8 cellular contexts compared by ENCODE assay signal in the genomic region with DNA sequence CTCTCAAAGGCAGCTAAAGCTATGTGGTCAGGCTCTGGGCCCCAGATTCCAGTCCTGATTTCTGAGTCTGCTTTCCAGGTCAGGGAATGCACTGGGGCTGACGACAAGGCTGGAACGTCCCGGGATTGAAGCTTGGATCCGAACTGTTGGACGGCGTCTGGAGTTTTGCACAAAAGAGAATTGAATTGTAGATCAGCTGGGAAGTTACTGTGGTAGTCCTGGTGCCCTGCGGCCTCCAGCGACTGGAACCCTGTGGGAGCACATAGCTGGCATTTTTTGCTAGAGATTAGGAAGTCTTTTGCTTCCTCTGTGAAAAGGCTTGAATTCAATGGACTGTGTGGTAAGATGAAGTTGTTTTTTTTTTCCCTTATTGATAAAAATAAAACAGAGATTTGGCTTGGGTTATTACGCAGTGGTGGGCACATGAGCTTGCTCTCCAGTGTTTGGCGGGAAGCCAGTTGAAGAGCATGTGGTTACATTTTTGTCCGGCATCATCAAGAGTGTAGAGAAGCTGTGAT. TPM values are rescaled to one million over a fixed set of nuclear protein-coding genes. Genes with fewer than 3 reads are reported as not detected.
DNase-seq lines count a peak whose midpoint lies in the region; ATAC-seq and TF ChIP-seq lines count a peak whose summit lies in the region.

A gene (plus strand): TSS at position 51 of the 518 bp plus-strand sequence.

- TF ChIP-seq POLR2A in adrenal gland (IDR thresholded peaks at IDR 0.05): no peak

- peaks cover 9% of the 10 kb centered on the region for H3K4me1 Mint-ChIP-seq in GM23338

- WGBS in adrenal gland, 4 donors: 61 to 79% (median 69%) methylated on average over 11 of the region's 11 CpGs

- peak within 1 kb of the TSS; percentile 61 for H2AFZ ChIP-seq in GM23338

- H3K27ac ChIP-seq in GM23338 (ENCODE audit: low read depth): no peak within 1 kb of the TSS
- peak within 1 kb of the TSS in 2 of 5 donors; percentile 45 for H3K27ac ChIP-seq in adrenal gland

- no peaks in the 10 kb centered on the region for H3K36me3 ChIP-seq in GM23338 (ENCODE audit: insufficient read depth)
- no peaks in the 10 kb centered on the region for H3K36me3 ChIP-seq in adrenal gland (replicated peaks in 1 of 2)

- no peak within 1 kb of the TSS for H3K4me2 ChIP-seq in GM23338

- H3K9me2 ChIP-seq in GM23338 (ENCODE audit: insufficient read depth): peaks cover 15% of the 10 kb centered on the region

- H3K4me3 Mint-ChIP-seq in GM23338: no peak within 1 kb of the TSS

- no peaks in the 10 kb centered on the region for H3F3A ChIP-seq in GM23338 (replicated peaks; ENCODE audit: low read depth)

- peaks cover 7% of the 10 kb centered on the region for H3K27me3 Mint-ChIP-seq in GM23338 (ENCODE audit: insufficient read depth, low read depth, poor library complexity)

- intact Hi-C loops in adrenal gland (cut with DNase I): no loop called here
- intact Hi-C loops in left cardiac atrium (cut with DNase I): no loop called here

- ATAC-seq in GM23338: peak; percentile 57
- peak in 1 of 2 donors; percentile 78 for ATAC-seq in left cardiac atrium
- no peak for ATAC-seq in GM21515 (IDR thresholded peaks at IDR 0.05; ENCODE audit: unreplicated experiment)

- no peak within 1 kb of the TSS for H3K27ac Mint-ChIP-seq in GM23338

- H3K4me3 ChIP-seq in GM23338 (no peak within 1 kb of the TSS), adrenal gland (no peak within 1 kb of the TSS)

- TF ChIP-seq CTCF in GM23338 (conservative IDR thresholded peaks at IDR 0.05; ENCODE audit: low read depth in 2 of 2): no peak
- TF ChIP-seq CTCF in adrenal gland (IDR thresholded peaks at IDR 0.05): no peak

- no peaks in the 10 kb centered on the region for H3K36me3 Mint-ChIP-seq in GM23338 (ENCODE audit: low read depth)

- no peaks in the 10 kb centered on the region for H3K9me3 Mint-ChIP-seq in GM23338

- DNase-seq in GM23338 (ENCODE audit: low spot score) (peak; percentile 15), adrenal gland (peak in 5 of 7 donors; percentile 22 to 54 (median 29)), left cardiac atrium (no peak), renal cortical epithelial cell (ENCODE audit: low read depth) (peak; percentile 18), NCI-H82 treated with DMSO at 0.1 percent for 48 hours (lab: John Stamatoyannopoulos, UW; ENCODE audit: unreplicated experiment) (no peak), NCI-H1048 (lab: John Stamatoyannopoulos, UW) (no peak), HUDEP-2 (lab: John Stamatoyannopoulos, UW; ENCODE audit: unreplicated experiment in 76 of 76) (no peak)

- H3K4me1 ChIP-seq in GM23338 (ENCODE audit: insufficient read depth): peaks cover 10% of the 10 kb centered on the region
- peaks cover 0 to 5% of the 10 kb centered on the region in 2 donors for H3K4me1 ChIP-seq in adrenal gland (replicated peaks in 1 of 2)

- H3K27me3 ChIP-seq in GM23338 (ENCODE audit: insufficient read depth) (no peaks in the 10 kb centered on the region), adrenal gland (no peaks in the 10 kb centered on the region)

- H4K20me1 ChIP-seq in GM23338 (replicated peaks; ENCODE audit: insufficient read depth): no peaks in the 10 kb centered on the region

- no peaks in the 10 kb centered on the region for H3K9me3 ChIP-seq in adrenal gland (replicated peaks in 1 of 3)

- no peaks in the 10 kb centered on the region for H3K79me2 ChIP-seq in GM23338 (replicated peaks; ENCODE audit: insufficient read depth)

TF ChIP-seq in GM23338, 12 proteins besides CTCF, POLR2A, EP300 and RAD21 (continues in another document):
- TF ChIP-seq STAT1 (IDR thresholded peaks at IDR 0.05; ENCODE audit: unreplicated experiment) (no peak), NANOG (IDR thresholded peaks at IDR 0.05; ENCODE audit: borderline replicate concordance) (no peak), JUNB (IDR thresholded peaks at IDR 0.05; ENCODE audit: unreplicated experiment) (no peak), POLR2AphosphoS5 (IDR thresholded peaks at IDR 0.05; ENCODE audit: low read depth) (no peak), ZNF114 (CRISPR knock-in tag; IDR thresholded peaks at IDR 0.05) (no peak), ZNF331 (CRISPR knock-in tag; IDR thresholded peaks at IDR 0.05; ENCODE audit: low read depth) (no peak)
- TF ChIP-seq, protein P1, sequence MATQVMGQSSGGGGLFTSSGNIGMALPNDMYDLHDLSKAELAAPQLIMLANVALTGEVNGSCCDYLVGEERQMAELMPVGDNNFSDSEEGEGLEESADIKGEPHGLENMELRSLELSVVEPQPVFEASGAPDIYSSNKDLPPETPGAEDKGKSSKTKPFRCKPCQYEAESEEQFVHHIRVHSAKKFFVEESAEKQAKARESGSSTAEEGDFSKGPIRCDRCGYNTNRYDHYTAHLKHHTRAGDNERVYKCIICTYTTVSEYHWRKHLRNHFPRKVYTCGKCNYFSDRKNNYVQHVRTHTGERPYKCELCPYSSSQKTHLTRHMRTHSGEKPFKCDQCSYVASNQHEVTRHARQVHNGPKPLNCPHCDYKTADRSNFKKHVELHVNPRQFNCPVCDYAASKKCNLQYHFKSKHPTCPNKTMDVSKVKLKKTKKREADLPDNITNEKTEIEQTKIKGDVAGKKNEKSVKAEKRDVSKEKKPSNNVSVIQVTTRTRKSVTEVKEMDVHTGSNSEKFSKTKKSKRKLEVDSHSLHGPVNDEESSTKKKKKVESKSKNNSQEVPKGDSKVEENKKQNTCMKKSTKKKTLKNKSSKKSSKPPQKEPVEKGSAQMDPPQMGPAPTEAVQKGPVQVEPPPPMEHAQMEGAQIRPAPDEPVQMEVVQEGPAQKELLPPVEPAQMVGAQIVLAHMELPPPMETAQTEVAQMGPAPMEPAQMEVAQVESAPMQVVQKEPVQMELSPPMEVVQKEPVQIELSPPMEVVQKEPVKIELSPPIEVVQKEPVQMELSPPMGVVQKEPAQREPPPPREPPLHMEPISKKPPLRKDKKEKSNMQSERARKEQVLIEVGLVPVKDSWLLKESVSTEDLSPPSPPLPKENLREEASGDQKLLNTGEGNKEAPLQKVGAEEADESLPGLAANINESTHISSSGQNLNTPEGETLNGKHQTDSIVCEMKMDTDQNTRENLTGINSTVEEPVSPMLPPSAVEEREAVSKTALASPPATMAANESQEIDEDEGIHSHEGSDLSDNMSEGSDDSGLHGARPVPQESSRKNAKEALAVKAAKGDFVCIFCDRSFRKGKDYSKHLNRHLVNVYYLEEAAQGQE (IDR thresholded peaks at IDR 0.05; ENCODE audit: unreplicated experiment): no peak
- TF ChIP-seq, protein P2, sequence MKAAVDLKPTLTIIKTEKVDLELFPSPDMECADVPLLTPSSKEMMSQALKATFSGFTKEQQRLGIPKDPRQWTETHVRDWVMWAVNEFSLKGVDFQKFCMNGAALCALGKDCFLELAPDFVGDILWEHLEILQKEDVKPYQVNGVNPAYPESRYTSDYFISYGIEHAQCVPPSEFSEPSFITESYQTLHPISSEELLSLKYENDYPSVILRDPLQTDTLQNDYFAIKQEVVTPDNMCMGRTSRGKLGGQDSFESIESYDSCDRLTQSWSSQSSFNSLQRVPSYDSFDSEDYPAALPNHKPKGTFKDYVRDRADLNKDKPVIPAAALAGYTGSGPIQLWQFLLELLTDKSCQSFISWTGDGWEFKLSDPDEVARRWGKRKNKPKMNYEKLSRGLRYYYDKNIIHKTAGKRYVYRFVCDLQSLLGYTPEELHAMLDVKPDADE (IDR thresholded peaks at IDR 0.05): no peak

RNA-seq across cellular contexts. Expression of the gene that starts here (rescaled TPM):
- total RNA-seq in GM23338 (2014; rRNA removed; shearing (Covaris generic)): 197 and 229 TPM in 2 replicates
- 70.0 and 76.6 TPM in 2 replicates for polyA plus RNA-seq in GM23338 (2016; fragmentation: Nextera tagmentation; extraction: Ambion mirVana)
- total RNA-seq in adrenal gland: 10 to 100 TPM; 29.3 to 79.3 (median 52.7) TPM
- 10 to 100 TPM; 18.4 to 37.5 (median 19.5) TPM for polyA plus RNA-seq in adrenal gland
- 100 to 1,000 TPM; 188 to 274 TPM for total RNA-seq in left cardiac atrium
- total RNA-seq in renal cortical epithelial cell: 69.6 and 131 TPM in 2 replicates

Comparison
In these comparisons a context has a peak if more than half of its experiments do, and no peak if none do; other contexts are left out.
1. DNase-seq: peak in GM23338 (single experiment), adrenal gland (5 of 7) and renal cortical epithelial cell (single experiment); none in left cardiac atrium (single experiment), NCI-H82 treated with DMSO at 0.1 percent for 48 hours (single experiment), NCI-H1048 (single experiment) and HUDEP-2 (0 of 76).